In the genomic region with DNA sequence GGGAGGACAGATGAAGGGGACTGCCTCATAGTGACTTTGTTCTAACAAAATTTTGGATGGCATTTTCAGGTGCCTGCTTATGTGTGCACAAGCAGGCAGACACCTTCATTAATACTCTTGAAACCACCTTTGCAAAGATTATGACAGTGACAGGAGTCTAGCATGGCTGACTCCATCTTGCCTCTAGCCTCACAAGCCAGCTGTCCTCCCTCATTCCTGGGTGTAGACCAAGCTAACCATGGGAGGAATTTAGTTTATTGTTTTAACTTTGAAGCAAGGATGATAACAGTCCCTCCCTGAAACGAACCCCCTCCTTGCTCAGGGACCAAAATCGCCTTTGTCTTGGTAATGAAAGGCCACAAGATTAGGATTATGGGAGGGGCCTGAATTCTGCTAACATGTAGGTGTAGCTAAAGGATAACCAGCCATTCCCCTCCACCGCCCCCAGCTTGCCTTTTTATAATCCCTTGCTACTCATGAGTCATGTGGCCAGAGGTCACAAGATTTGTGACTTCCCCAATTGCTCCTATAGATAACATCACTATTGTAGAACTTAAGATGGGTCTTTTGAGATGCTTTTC, we compare ENCODE assay signal across 8 cellular contexts.
DNase-seq lines count a peak whose midpoint lies in the region; ATAC-seq and TF ChIP-seq lines count a peak whose summit lies in the region.

No MANE protein-coding gene starts in this region.

- in situ Hi-C loops in astrocyte of the spinal cord (cut with HindIII; ENCODE audit: low sequenced_read_pairs) = no loop called here

- intact Hi-C loops in Calu3 (cut with micrococcal nuclease; ENCODE audit: unreplicated experiment) = no loop called here

- H3K36me3 ChIP-seq in mucosa of rectum (ENCODE audit: control insufficient read depth in 2 of 2, insufficient read depth in 2 of 2, low read length in 2 of 2) = no peaks in the 10 kb centered on the region

- peak overlapping the region; percentile 68 for H3K27ac Mint-ChIP-seq in Calu3 (ENCODE audit: unreplicated experiment)

- no TSS peak for BruUV-seq in Calu3 (replicated peaks; lab: Mats Ljungman, UMichigan)

- peaks cover 15 to 17% of the 10 kb centered on the region in 2 donors for H3K4me1 ChIP-seq in mucosa of rectum (ENCODE audit: control insufficient read depth in 2 of 2, insufficient read depth in 2 of 2, low read length in 2 of 2)

- no peak for TF ChIP-seq CTCF in Calu3 (IDR thresholded peaks at IDR 0.05; ENCODE audit: unreplicated experiment)
- TF ChIP-seq CTCF in astrocyte of the spinal cord (IDR thresholded peaks at IDR 0.05; ENCODE audit: low read depth, low read length) = no peak
- TF ChIP-seq CTCF in GM10266 (IDR thresholded peaks at IDR 0.05; ENCODE audit: control insufficient read depth, insufficient read depth, low read depth, missing control alignments) = no peak

- H3K4me3 ChIP-seq in astrocyte of the spinal cord (ENCODE audit: low read depth, low read length) (no peak overlapping the region), mucosa of rectum (ENCODE audit: low read length in 2 of 2) (no peak overlapping the region)

- peak; percentile 75 for DNase-seq in Calu3
- peak; percentile 66 for DNase-seq in LoVo (ENCODE audit: low spot score)
- peak; percentile 72 for DNase-seq in astrocyte of the spinal cord (ENCODE audit: low read depth, low spot score)
- no peak for DNase-seq in stimulated activated CD8-positive, alpha-beta memory T cell treated with anti-CD3 and anti-CD28 coated beads, Interleukin-4, amount 100 ng/mL, for 48 hours
- no peak for DNase-seq in stimulated activated CD4-positive, alpha-beta T cell treated with anti-CD3 and anti-CD28 coated beads, Interleukin-2, amount 100 ng/mL, for 48 hours
- no peak for DNase-seq in GM10266 (ENCODE audit: extremely low spot score)

- CTCF ChIA-PET in Calu3 (lab: Charles Lee) = interaction anchor here (0.6 to 2.0 kb wide), 5 partner anchors 15 to 231 kb away, joined by 5 to 7 read pairs (median 6); no protein-coding TSS in a partner anchor

- H3K4me3 Mint-ChIP-seq in Calu3 (ENCODE audit: low read depth, unreplicated experiment) = peak overlapping the region; percentile 12

- H3K4me1 Mint-ChIP-seq in Calu3 (ENCODE audit: low read depth, unreplicated experiment) = peaks cover 57% of the 10 kb centered on the region

- peaks cover 4% of the 10 kb centered on the region for H3K9me3 Mint-ChIP-seq in Calu3 (ENCODE audit: low read depth, unreplicated experiment)

- no peak for ATAC-seq in HG02973 (IDR thresholded peaks at IDR 0.05; ENCODE audit: unreplicated experiment)

- peaks cover 23% of the 10 kb centered on the region for H3K36me3 Mint-ChIP-seq in Calu3 (ENCODE audit: insufficient read depth, unreplicated experiment)

- H3K27me3 Mint-ChIP-seq in Calu3 (ENCODE audit: unreplicated experiment) = no peaks in the 10 kb centered on the region

- H3K27me3 ChIP-seq in mucosa of rectum (ENCODE audit: control insufficient read depth in 2 of 2, insufficient read depth in 2 of 2, low read length in 2 of 2) = no peaks in the 10 kb centered on the region

- H3K9ac ChIP-seq in mucosa of rectum (ENCODE audit: low read depth in 1 of 2, low read length in 2 of 2) = no peak overlapping the region

- H3K27ac ChIP-seq in mucosa of rectum (ENCODE audit: low read depth in 2 of 2, low read length in 2 of 2) = peak overlapping the region; percentile 18 to 38

- H3K9me3 ChIP-seq in mucosa of rectum (ENCODE audit: control insufficient read depth in 2 of 2, low read length in 2 of 2) = no peaks in the 10 kb centered on the region

Comparison
In these comparisons a context has a peak if more than half of its experiments do, and no peak if none do; other contexts are left out.
1. DNase-seq: peak in Calu3 (single experiment), LoVo (single experiment) and astrocyte of the spinal cord (single experiment); none in stimulated activated CD8-positive, alpha-beta memory T cell treated with anti-CD3 and anti-CD28 coated beads, Interleukin-4, amount 100 ng/mL, for 48 hours (single experiment), stimulated activated CD4-positive, alpha-beta T cell treated with anti-CD3 and anti-CD28 coated beads, Interleukin-2, amount 100 ng/mL, for 48 hours (0 of 2) and GM10266 (single experiment).